ENCODE assay signal across 8 cellular contexts in genomic region chr9:91426123-91426745, GRCh38. TPM values are rescaled to one million over a fixed set of nuclear protein-coding genes. Genes with fewer than 3 reads are reported as not detected.
A peak's percentile ranks its signal among the peaks of the same experiment; 100 is the strongest.
DNase-seq lines count a peak whose midpoint lies in the region; ATAC-seq, FAIRE-seq and TF ChIP-seq lines count a peak whose summit lies in the region.

No MANE protein-coding gene starts in this region.

- H3K4me3 ChIP-seq in kidney (ENCODE audit: low read length in 2 of 2): no peak overlapping the region

- peaks cover 21% of the 10 kb centered on the region for H3K36me3 Mint-ChIP-seq in activated CD4-positive, alpha-beta memory T cell treated with anti-CD3 and anti-CD28 coated beads, Interleukin-2, amount 10 ng/mL, durations not matched to agents 7 days and 5 days (ENCODE audit: low read depth)

- H3K4me1 Mint-ChIP-seq in activated CD4-positive, alpha-beta memory T cell treated with anti-CD3 and anti-CD28 coated beads, Interleukin-2, amount 10 ng/mL, durations not matched to agents 7 days and 5 days: peaks cover 45% of the 10 kb centered on the region

- intact Hi-C loops in kidney (cut with DNase I): no loop called here

- CTCF ChIA-PET in activated CD4-positive, alpha-beta memory T cell treated with anti-CD3 and anti-CD28 coated beads, Interleukin-2, amount 10 ng/mL, durations not matched to agents 7 days and 5 days (lab: Charles Lee): interaction anchor here (0.6 to 7.3 kb wide), 36 partner anchors 13 to 1685 kb away, joined by 3 to 61 read pairs (median 4); partner anchors contain the start of gene AUH

- peak overlapping the region; percentile 91 for H3K27ac Mint-ChIP-seq in activated CD4-positive, alpha-beta memory T cell treated with anti-CD3 and anti-CD28 coated beads, Interleukin-2, amount 10 ng/mL, durations not matched to agents 7 days and 5 days

- no peaks in the 10 kb centered on the region for H3K36me3 ChIP-seq in kidney (ENCODE audit: control insufficient read depth in 1 of 2, insufficient read depth in 2 of 2, low read length in 2 of 2)

- no peaks in the 10 kb centered on the region for H3K9me3 ChIP-seq in kidney (ENCODE audit: control insufficient read depth in 1 of 2, low read length in 2 of 2)

- no peaks in the 10 kb centered on the region for H3K27me3 Mint-ChIP-seq in activated CD4-positive, alpha-beta memory T cell treated with anti-CD3 and anti-CD28 coated beads, Interleukin-2, amount 10 ng/mL, durations not matched to agents 7 days and 5 days

- FAIRE-seq in kidney (lab: Jason Lieb, UNC) (peak; percentile 39), urothelium cell line (lab: Jason Lieb, UNC) (no peak)

- H3K4me3 Mint-ChIP-seq in activated CD4-positive, alpha-beta memory T cell treated with anti-CD3 and anti-CD28 coated beads, Interleukin-2, amount 10 ng/mL, durations not matched to agents 7 days and 5 days: peak overlapping the region; percentile 87

- no peaks in the 10 kb centered on the region for H3K9me3 Mint-ChIP-seq in activated CD4-positive, alpha-beta memory T cell treated with anti-CD3 and anti-CD28 coated beads, Interleukin-2, amount 10 ng/mL, durations not matched to agents 7 days and 5 days

- TF ChIP-seq CTCF in LNCAP (IDR thresholded peaks at IDR 0.05) (peak; percentile 72), kidney (IDR thresholded peaks at IDR 0.05; ENCODE audit: borderline replicate concordance, extremely low read depth, insufficient read depth) (peak; percentile 42)

- no peak for ATAC-seq in GM18861 (IDR thresholded peaks at IDR 0.05; ENCODE audit: unreplicated experiment)

- no peak overlapping the region for H3K9ac ChIP-seq in kidney (ENCODE audit: low read length in 2 of 2)

- DNase-seq in SIG-M5 treated with dmso at 0.1 percent for 504 hours (lab: John Stamatoyannopoulos, UW; ENCODE audit: unreplicated experiment) (peak; percentile 55), SIG-M5 (lab: John Stamatoyannopoulos, UW) (no peak), kidney (no peak), urothelium cell line (ENCODE audit: low spot score) (peak; percentile 32)
- DNase-seq in activated CD4-positive, alpha-beta memory T cell treated with anti-CD3 and anti-CD28 coated beads, Interleukin-2, amount 10 ng/mL, durations not matched to agents 7 days and 5 days: no peak
- no peak for DNase-seq in stimulated activated CD4-positive, alpha-beta T cell treated with anti-CD3 and anti-CD28 coated beads, Interleukin-12 subunit alpha, Interleukin-12 subunit beta, amount 100 ng/mL, for 4 hours

- H3K27ac ChIP-seq in kidney (ENCODE audit: low read depth in 2 of 2, low read length in 2 of 2): no peak overlapping the region

- POLR2A ChIA-PET in activated CD4-positive, alpha-beta memory T cell treated with anti-CD3 and anti-CD28 coated beads, Interleukin-2, amount 10 ng/mL, durations not matched to agents 7 days and 5 days (lab: Charles Lee): interaction anchor here (0.5 to 10.3 kb wide), 22 partner anchors 10 to 511 kb away, joined by 3 to 296 read pairs (median 13); partner anchors contain the start of gene AUH

- H3K4me1 ChIP-seq in kidney (ENCODE audit: control insufficient read depth in 1 of 2, insufficient read depth in 1 of 2, low read depth in 1 of 2, low read length in 2 of 2): peaks cover 4 to 6% of the 10 kb centered on the region in 2 donors

RNA-seq across cellular contexts. Expression of gene NFIL3, which starts 2.6 kb away (rescaled TPM):
- 100 to 1,000 TPM in 1 of 2 experiments, 10 to 100 TPM in 1; 98.9 to 100 TPM for total RNA-seq in activated CD4-positive, alpha-beta memory T cell treated with anti-CD3 and anti-CD28 coated beads, Interleukin-2, amount 10 ng/mL, durations not matched to agents 7 days and 5 days
- total RNA-seq in kidney: 31.3 TPM
- 16.7 TPM for polyA plus RNA-seq in kidney (ENCODE audit: insufficient read depth, low read depth, low replicate concordance)

Comparison
In these comparisons a context has a peak if more than half of its experiments do, and no peak if none do; other contexts are left out.
1. DNase-seq: peak in SIG-M5 treated with dmso at 0.1 percent for 504 hours (single experiment) and urothelium cell line (single experiment); none in SIG-M5 (single experiment), activated CD4-positive, alpha-beta memory T cell treated with anti-CD3 and anti-CD28 coated beads, Interleukin-2, amount 10 ng/mL, durations not matched to agents 7 days and 5 days (single experiment), kidney (single experiment) and stimulated activated CD4-positive, alpha-beta T cell treated with anti-CD3 and anti-CD28 coated beads, Interleukin-12 subunit alpha, Interleukin-12 subunit beta, amount 100 ng/mL, for 4 hours (single experiment).